ENCODE assay signal across 15 cellular contexts in the genomic region with DNA sequence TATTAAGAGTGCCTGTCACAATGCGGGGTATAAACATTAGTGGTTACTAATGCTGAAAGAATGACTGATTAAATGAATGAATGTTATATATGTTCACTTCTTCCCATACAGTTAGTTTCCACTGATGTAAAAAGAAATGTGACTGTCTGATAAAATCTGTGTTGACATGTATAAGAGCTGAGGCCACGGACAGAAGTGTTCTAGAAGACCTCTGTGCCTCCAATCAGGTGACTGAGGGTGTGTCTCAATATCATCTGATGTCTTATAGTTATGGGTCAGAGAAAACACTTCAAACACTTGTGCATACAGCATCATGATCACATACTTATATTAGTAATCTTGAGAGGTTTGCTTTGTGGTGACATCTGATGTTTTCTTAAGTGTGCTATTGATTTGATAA.
A peak's percentile ranks its signal among the peaks of the same experiment; 100 is the strongest.
DNase-seq lines count a peak whose midpoint lies in the region; ATAC-seq, FAIRE-seq and TF ChIP-seq lines count a peak whose summit lies in the region.
"Had no signal": no experiment of that assay in that cellular context is flagged by ENCODE, and none has a peak within 500 bp of the region (broad histone marks: within the 10 kb centered on the region; RNA-seq: fewer than 3 reads in every experiment).

No MANE protein-coding gene starts in this region.

- H4K20me1 ChIP-seq in Loucy (ENCODE audit: insufficient read depth, low read length, poor library complexity, severe bottlenecking) = no peaks in the 10 kb centered on the region
- H4K20me1 ChIP-seq in astrocyte (ENCODE audit: insufficient read depth, low read length) = no peaks in the 10 kb centered on the region

- H3K79me2 ChIP-seq in Loucy (ENCODE audit: insufficient read depth, low read length) (no peaks in the 10 kb centered on the region), astrocyte (ENCODE audit: insufficient read depth, low read length) (no peaks in the 10 kb centered on the region)

- H3K36me3 ChIP-seq in Loucy (ENCODE audit: insufficient read depth, low read length) = no peaks in the 10 kb centered on the region
- H3K36me3 ChIP-seq in astrocyte (ENCODE audit: insufficient read depth, low read length) = no peaks in the 10 kb centered on the region

- no peaks in the 10 kb centered on the region for H3K9me3 ChIP-seq in Loucy (ENCODE audit: insufficient read depth, low read depth, low read length)
- H3K9me3 ChIP-seq in astrocyte (ENCODE audit: insufficient read depth, low read depth, low read length) = no peaks in the 10 kb centered on the region

- no peaks in the 10 kb centered on the region for H3K9me2 ChIP-seq in Loucy (replicated peaks; ENCODE audit: low read depth, low read length)

- H2AFZ ChIP-seq in Loucy (ENCODE audit: low read length) (no peak overlapping the region), astrocyte (ENCODE audit: low read depth, low read length) (no peak overlapping the region)

- no peak overlapping the region for H3K27ac ChIP-seq in astrocyte (ENCODE audit: low read depth, low read length)
- H3K27ac ChIP-seq: SK-N-MC had no signal

- H3K4me1 ChIP-seq in Loucy (ENCODE audit: insufficient read depth, low read length, poor library complexity, severe bottlenecking) = peaks cover 21% of the 10 kb centered on the region
- H3K4me1 ChIP-seq in astrocyte (ENCODE audit: insufficient read depth, low read length) = no peaks in the 10 kb centered on the region

- H3K9ac ChIP-seq in Loucy (ENCODE audit: low read depth, low read length, poor library complexity, severe bottlenecking) (no peak overlapping the region), astrocyte (ENCODE audit: low read length) (no peak overlapping the region)

- peak; percentile 71 to 82 for ATAC-seq in activated T-cell treated with anti-CD3 and anti-CD28 coated beads, Interleukin-2, amount 50 U/mL, for 72 hours (replicated peaks in 1 of 2)
- no peak for ATAC-seq in HG03457 (IDR thresholded peaks at IDR 0.05; ENCODE audit: unreplicated experiment)
- ATAC-seq: PC-3, T-cell had no signal

- H3K27ac Mint-ChIP-seq in activated T-cell treated with anti-CD3 and anti-CD28 coated beads, Interleukin-2, amount 50 U/mL, for 72 hours = no peak overlapping the region
- no peak overlapping the region for H3K27ac Mint-ChIP-seq in astrocyte (ENCODE audit: unreplicated experiment)
- H3K27ac Mint-ChIP-seq: CD4-positive, alpha-beta memory T cell; T-cell had no signal

- H3K27me3 Mint-ChIP-seq in activated T-cell treated with anti-CD3 and anti-CD28 coated beads, Interleukin-2, amount 50 U/mL, for 72 hours (ENCODE audit: low read depth) = no peaks in the 10 kb centered on the region
- H3K27me3 Mint-ChIP-seq in astrocyte (ENCODE audit: low read depth, unreplicated experiment) = peaks cover 3% of the 10 kb centered on the region
- H3K27me3 Mint-ChIP-seq: T-cell had no signal

- H3K4me3 ChIP-seq in Loucy (ENCODE audit: low read length, poor library complexity, severe bottlenecking) = no peak overlapping the region
- no peak overlapping the region for H3K4me3 ChIP-seq in astrocyte (ENCODE audit: insufficient read depth, low read depth, low read length)
- no peak overlapping the region for H3K4me3 ChIP-seq in retinal pigment epithelial cell (ENCODE audit: low read length)
- H3K4me3 ChIP-seq: SK-N-MC had no signal

- H3K4me2 ChIP-seq in Loucy (ENCODE audit: low read depth, low read length, poor library complexity, severe bottlenecking) = peak overlapping the region; percentile 38
- H3K4me2 ChIP-seq in astrocyte (ENCODE audit: low read length) = no peak overlapping the region

- H3K9me3 Mint-ChIP-seq in activated T-cell treated with anti-CD3 and anti-CD28 coated beads, Interleukin-2, amount 50 U/mL, for 72 hours = no peaks in the 10 kb centered on the region
- H3K9me3 Mint-ChIP-seq in astrocyte (ENCODE audit: unreplicated experiment) = no peaks in the 10 kb centered on the region
- H3K9me3 Mint-ChIP-seq: CD4-positive, alpha-beta memory T cell; T-cell had no signal

- no peaks in the 10 kb centered on the region for H3K36me3 Mint-ChIP-seq in activated T-cell treated with anti-CD3 and anti-CD28 coated beads, Interleukin-2, amount 50 U/mL, for 72 hours (ENCODE audit: insufficient read depth in 2 of 2)
- peaks cover 4% of the 10 kb centered on the region for H3K36me3 Mint-ChIP-seq in astrocyte (ENCODE audit: low read depth, unreplicated experiment)
- H3K36me3 Mint-ChIP-seq: CD4-positive, alpha-beta memory T cell; T-cell had no signal

- TF ChIP-seq CTCF in Loucy (conservative IDR thresholded peaks at IDR 0.05; ENCODE audit: low read length) = no peak
- no peak for TF ChIP-seq CTCF in astrocyte (IDR thresholded peaks at IDR 0.05; ENCODE audit: insufficient read depth, low read depth, low read length)
- no peak for TF ChIP-seq CTCF in retinal pigment epithelial cell (conservative IDR thresholded peaks at IDR 0.05; ENCODE audit: low read depth, low read length)

- no peak for DNase-seq in activated T-cell treated with anti-CD3 and anti-CD28 coated beads, Interleukin-2, amount 50 U/mL, for 72 hours
- no peak for DNase-seq in activated T-cell treated with anti-CD3 and anti-CD28 coated beads, Interleukin-2, amount 50 U/mL, for 48 hours
- DNase-seq in astrocyte (ENCODE audit: low read depth) (peak; percentile 40), retinal pigment epithelial cell (ENCODE audit: low read depth) (peak; percentile 34), NCI-H1694 treated with DMSO at 0.1 percent for 48 hours (lab: John Stamatoyannopoulos, UW) (no peak), AG20443 (ENCODE audit: low spot score) (no peak)
- DNase-seq: CD4-positive, alpha-beta memory T cell; H9; NCI-H1092; NCI-H510A treated with DMSO at 0.1 percent for 48 hours; PC-3; T-cell had no signal

- no peaks in the 10 kb centered on the region for H3F3A ChIP-seq in Loucy (ENCODE audit: low read depth)

- no peaks in the 10 kb centered on the region for H3K4me1 Mint-ChIP-seq in activated T-cell treated with anti-CD3 and anti-CD28 coated beads, Interleukin-2, amount 50 U/mL, for 72 hours (ENCODE audit: low read depth)
- peaks cover 3% of the 10 kb centered on the region for H3K4me1 Mint-ChIP-seq in astrocyte (ENCODE audit: low read depth, unreplicated experiment)
- H3K4me1 Mint-ChIP-seq: CD4-positive, alpha-beta memory T cell; T-cell had no signal

- no peak overlapping the region for H3K4me3 Mint-ChIP-seq in activated T-cell treated with anti-CD3 and anti-CD28 coated beads, Interleukin-2, amount 50 U/mL, for 72 hours
- no peak overlapping the region for H3K4me3 Mint-ChIP-seq in astrocyte (ENCODE audit: unreplicated experiment)
- H3K4me3 Mint-ChIP-seq: CD4-positive, alpha-beta memory T cell; H9; T-cell had no signal

- H3K27me3 ChIP-seq in Loucy (ENCODE audit: insufficient read depth, low read length, poor library complexity, severe bottlenecking) (no peaks in the 10 kb centered on the region), astrocyte (ENCODE audit: insufficient read depth, low read length) (no peaks in the 10 kb centered on the region)

- no peak for FAIRE-seq in astrocyte (lab: Jason Lieb, UNC)

Comparison
In these comparisons a context has a peak if more than half of its experiments do, and no peak if none do; other contexts are left out.
1. DNase-seq: peak in astrocyte (single experiment) and retinal pigment epithelial cell (single experiment); none in activated T-cell treated with anti-CD3 and anti-CD28 coated beads, Interleukin-2, amount 50 U/mL, for 72 hours (0 of 2), activated T-cell treated with anti-CD3 and anti-CD28 coated beads, Interleukin-2, amount 50 U/mL, for 48 hours (0 of 2), NCI-H1694 treated with DMSO at 0.1 percent for 48 hours (single experiment) and AG20443 (single experiment).